Comparison of ENCODE assay signal across 1 cellular context in genomic region chr6:43772571-43773049, GRCh38.
TF ChIP-seq lines count a peak whose summit lies in the region.

No MANE protein-coding gene starts in this region.

TF ChIP-seq in K562, 482 proteins besides CTCF, POLR2A, EP300 and RAD21 (continued from another document):
- TF ChIP-seq, protein P1, sequence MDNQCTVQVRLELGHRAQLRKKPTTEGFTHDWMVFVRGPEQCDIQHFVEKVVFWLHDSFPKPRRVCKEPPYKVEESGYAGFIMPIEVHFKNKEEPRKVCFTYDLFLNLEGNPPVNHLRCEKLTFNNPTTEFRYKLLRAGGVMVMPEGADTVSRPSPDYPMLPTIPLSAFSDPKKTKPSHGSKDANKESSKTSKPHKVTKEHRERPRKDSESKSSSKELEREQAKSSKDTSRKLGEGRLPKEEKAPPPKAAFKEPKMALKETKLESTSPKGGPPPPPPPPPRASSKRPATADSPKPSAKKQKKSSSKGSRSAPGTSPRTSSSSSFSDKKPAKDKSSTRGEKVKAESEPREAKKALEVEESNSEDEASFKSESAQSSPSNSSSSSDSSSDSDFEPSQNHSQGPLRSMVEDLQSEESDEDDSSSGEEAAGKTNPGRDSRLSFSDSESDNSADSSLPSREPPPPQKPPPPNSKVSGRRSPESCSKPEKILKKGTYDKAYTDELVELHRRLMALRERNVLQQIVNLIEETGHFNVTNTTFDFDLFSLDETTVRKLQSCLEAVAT (IDR thresholded peaks at IDR 0.05), result no peak; a peak in 1 of 4 replicates
- TF ChIP-seq UBTF (IDR thresholded peaks at IDR 0.05; ENCODE audit: borderline replicate concordance in 1 of 2, low read depth in 2 of 2, low read length in 2 of 2) (no peak), NFE2L1 (tag; IDR thresholded peaks at IDR 0.05; ENCODE audit: borderline replicate concordance, low read depth) (no peak), SRF (CRISPR knock-in tag; IDR thresholded peaks at IDR 0.05) (no peak), ZNF282 (CRISPR knock-in tag; IDR thresholded peaks at IDR 0.05) (no peak)
TF ChIP-seq in K562: peak in this region for 22.
